8 cellular contexts compared by ENCODE assay signal in genomic region chr3:184711366-184712247, GRCh38. TPM values are rescaled to one million over a fixed set of nuclear protein-coding genes. Genes with fewer than 3 reads are reported as not detected.
DNase-seq lines count a peak whose midpoint lies in the region; ATAC-seq and TF ChIP-seq lines count a peak whose summit lies in the region.

TSS of gene MAGEF1 (minus strand) at chr3:184712064. CDS start at chr3:184711821, 243 bp downstream.

- H3K4me3 ChIP-seq in dorsolateral prefrontal cortex: peak within 1 kb of the TSS; percentile 62 to 98 (median 90)
- H3K4me3 ChIP-seq in liver (ENCODE audit: low read depth in 1 of 3, low read length in 3 of 3): peak within 1 kb of the TSS; percentile 89 to 96 (median 93)

- H3K27ac ChIP-seq in C4-2B: peak within 1 kb of the TSS; percentile 96
- H3K27ac ChIP-seq in dorsolateral prefrontal cortex: peak within 1 kb of the TSS; percentile 27 to 98 (median 93)
- peak within 1 kb of the TSS; percentile 95 to 97 for H3K27ac ChIP-seq in liver (ENCODE audit: low read depth in 1 of 2, low read length in 2 of 2)

- no peaks in the 10 kb centered on the region for H3K9me3 ChIP-seq in liver (ENCODE audit: control insufficient read depth in 4 of 4, low read length in 3 of 4)

- no peaks in the 10 kb centered on the region for H3K36me3 ChIP-seq in liver (ENCODE audit: control insufficient read depth in 4 of 4, insufficient read depth in 3 of 4, low read depth in 1 of 4, low read length in 3 of 4)

- peak in 1 of 2 donors; percentile 36 for TF ChIP-seq RAD21 in liver (IDR thresholded peaks at IDR 0.05)

- TF ChIP-seq CTCF in C4-2B (conservative IDR thresholded peaks at IDR 0.05): no peak
- peak in 11 of 56 donors; percentile 7 to 35 (median 17) for TF ChIP-seq CTCF in dorsolateral prefrontal cortex (IDR thresholded peaks at IDR 0.05 in 54 of 56, conservative IDR thresholded peaks at IDR 0.05 in 2 of 56; ENCODE audit: low read depth in 1 of 56, partially characterized antibody in 56 of 56)
- TF ChIP-seq CTCF in liver (IDR thresholded peaks at IDR 0.05; ENCODE audit: low read depth, low read length, missing input control): no peak

- DNase-seq in NCI-H774 (lab: John Stamatoyannopoulos, UW) (peak; percentile 97), dorsolateral prefrontal cortex (peak; percentile 63 to 85 (median 78))
- DNase-seq in activated CD4-positive, alpha-beta T cell treated with anti-CD3 and anti-CD28 coated beads, Interleukin-2, amount 50 U/mL, for 4 hours: peak; percentile 41 to 42
- DNase-seq in stimulated activated CD4-positive, alpha-beta T cell treated with anti-CD3 and anti-CD28 coated beads, Interleukin-4, amount 100 ng/mL, for 24 hours: peak; percentile 80

- peaks cover 3 to 16% (median 14%) of the 10 kb centered on the region in 4 donors for H3K4me1 ChIP-seq in liver (ENCODE audit: control insufficient read depth in 4 of 4, insufficient read depth in 4 of 4, low read length in 3 of 4)

- WGBS in liver: under 1% methylated on average over 72 of the region's 72 CpGs

- intact Hi-C loops in dorsolateral prefrontal cortex (cut with DNase I): loop anchor here (2.0 to 5.0 kb wide), 3 partner anchors 129 to 144 kb away; no protein-coding TSS in a partner anchor

- H3K9ac ChIP-seq in liver (ENCODE audit: low read depth in 1 of 2, low read length in 2 of 2): peak within 1 kb of the TSS; percentile 82 to 88

- H3K27me3 ChIP-seq in dorsolateral prefrontal cortex (no peaks in the 10 kb centered on the region), liver (ENCODE audit: control insufficient read depth in 4 of 4, insufficient read depth in 4 of 4, low read length in 3 of 4) (no peaks in the 10 kb centered on the region)

- ATAC-seq in GM19438 (IDR thresholded peaks at IDR 0.05; ENCODE audit: low read depth, unreplicated experiment): peak; percentile 69
- peak; percentile 63 for ATAC-seq in HG03565 (IDR thresholded peaks at IDR 0.05; ENCODE audit: unreplicated experiment)

TF ChIP-seq in liver, 16 proteins besides CTCF, POLR2A, EP300 and RAD21:
- no peak for TF ChIP-seq ATF3 (IDR thresholded peaks at IDR 0.05)
- TF ChIP-seq TAF1 (conservative IDR thresholded peaks at IDR 0.05): no peak
- TF ChIP-seq FOXA1 (IDR thresholded peaks at IDR 0.05): no peak
- no peak for TF ChIP-seq RXRA (IDR thresholded peaks at IDR 0.05)
- TF ChIP-seq EGR1 (IDR thresholded peaks at IDR 0.05; ENCODE audit: low read depth in 2 of 2): peak in 1 of 2 donors; percentile 38
- TF ChIP-seq JUND (IDR thresholded peaks at IDR 0.05): no peak
- no peak for TF ChIP-seq HNF4A (conservative IDR thresholded peaks at IDR 0.05)
- TF ChIP-seq GABPA (IDR thresholded peaks at IDR 0.05 in 1 of 2, conservative IDR thresholded peaks at IDR 0.05 in 1 of 2): peak; percentile 71 to 91
- TF ChIP-seq REST (IDR thresholded peaks at IDR 0.05): peak; percentile 28
- TF ChIP-seq SP1 (IDR thresholded peaks at IDR 0.05): peak; percentile 32
- TF ChIP-seq YY1 (IDR thresholded peaks at IDR 0.05): peak; percentile 63
- no peak for TF ChIP-seq MAX (IDR thresholded peaks at IDR 0.05)
- no peak for TF ChIP-seq FOXA2 (IDR thresholded peaks at IDR 0.05)

RNA-seq across cellular contexts. Expression of gene MAGEF1, which starts in this region (rescaled TPM):
- total RNA-seq in dorsolateral prefrontal cortex: 10 to 100 TPM; 21.7 to 62.9 (median 43.4) TPM
- 10 to 100 TPM; 13.9 to 14.7 TPM for total RNA-seq in liver
- 10 to 100 TPM; 12.9 to 15.5 TPM for polyA plus RNA-seq in liver

Comparison
In these comparisons a context has a peak if more than half of its experiments do, and no peak if none do; other contexts are left out.
1. Peak in every context shown above with its lines: DNase-seq, ATAC-seq, H3K4me3 ChIP-seq and H3K27ac ChIP-seq.
2. DNase-seq: peak in every context shown above with its lines; median percentile 97 in NCI-H774; 80 in stimulated activated CD4-positive, alpha-beta T cell treated with anti-CD3 and anti-CD28 coated beads, Interleukin-4, amount 100 ng/mL, for 24 hours; 78 in dorsolateral prefrontal cortex; 42 in activated CD4-positive, alpha-beta T cell treated with anti-CD3 and anti-CD28 coated beads, Interleukin-2, amount 50 U/mL, for 4 hours.